ENCODE assay signal across 8 cellular contexts in the genomic region with DNA sequence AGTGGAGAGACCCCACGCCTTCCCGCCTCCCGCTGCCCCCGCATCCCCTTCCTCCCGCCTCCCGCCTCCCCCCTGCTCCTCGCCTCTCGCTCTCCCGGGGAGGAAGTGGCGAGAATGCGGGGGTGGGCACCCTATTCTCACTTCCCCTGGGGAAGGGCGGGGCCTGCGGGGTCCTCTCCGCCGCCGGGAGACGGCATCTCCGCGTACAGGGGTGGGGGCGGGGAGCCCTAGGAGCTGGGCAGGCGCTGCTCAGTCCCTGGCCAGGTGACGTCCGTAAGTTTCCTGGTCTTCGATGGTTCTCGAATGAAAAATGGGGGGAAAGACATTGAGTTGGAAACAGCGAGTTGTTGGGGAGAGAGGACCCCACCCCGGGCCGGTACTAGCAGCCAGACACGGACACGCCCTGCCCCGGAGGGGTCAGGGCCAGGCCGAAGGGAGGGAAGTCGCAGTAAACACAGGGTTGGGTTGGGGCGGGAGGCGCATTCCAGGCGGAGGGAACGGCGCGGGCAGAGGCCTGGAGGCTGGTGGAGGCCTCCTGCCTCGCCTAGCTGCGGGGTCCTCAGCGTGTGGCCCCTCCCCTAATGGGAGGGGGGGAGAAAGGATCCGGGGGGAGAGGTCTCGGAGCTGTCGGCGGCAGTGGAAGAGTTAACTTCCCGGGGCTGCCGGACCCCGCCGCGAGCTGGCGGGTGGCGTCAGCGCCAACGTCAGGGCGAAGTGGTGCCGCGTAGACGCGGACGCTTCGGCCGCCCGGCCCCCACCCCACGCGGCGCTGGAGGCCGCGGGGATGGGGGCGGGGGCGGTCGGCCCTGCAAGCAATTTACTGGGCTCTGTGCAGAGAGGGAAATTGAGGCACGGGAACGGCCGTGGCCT.
A peak's percentile ranks its signal among the peaks of the same experiment; 100 is the strongest.
DNase-seq lines count a peak whose midpoint lies in the region; ATAC-seq and TF ChIP-seq lines count a peak whose summit lies in the region.

No MANE protein-coding gene starts in this region.

- DNase-seq in GDM1 (lab: John Stamatoyannopoulos, UW) = peak; percentile 91
- DNase-seq in NOMO-1 treated with DMSO at 0.1 percent for 48 hours (lab: John Stamatoyannopoulos, UW; ENCODE audit: unreplicated experiment) = peak; percentile 93
- DNase-seq in activated T-cell treated with anti-CD3 and anti-CD28 coated beads for 48 hours (ENCODE audit: low read depth) = peak; percentile 91
- peak in 1 of 2 experiments; percentile 74 for DNase-seq in erythroblast (lab: John Stamatoyannopoulos, UW)
- DNase-seq in stimulated activated CD8-positive, alpha-beta memory T cell treated with anti-CD3 and anti-CD28 coated beads, Interleukin-7, amount 100 ng/mL, for 4 hours (ENCODE audit: low read depth in 2 of 2) = peak; percentile 75 to 87

- H3K9me3 ChIP-seq in mucosa of rectum (ENCODE audit: control insufficient read depth in 2 of 2, low read length in 2 of 2) = no peaks in the 10 kb centered on the region

- H3K27me3 ChIP-seq in mucosa of rectum (ENCODE audit: control insufficient read depth in 2 of 2, insufficient read depth in 2 of 2, low read length in 2 of 2) = no peaks in the 10 kb centered on the region

- H3K4me1 ChIP-seq in mucosa of rectum (ENCODE audit: control insufficient read depth in 2 of 2, insufficient read depth in 2 of 2, low read length in 2 of 2) = peaks cover 18 to 28% of the 10 kb centered on the region in 2 donors

- peak overlapping the region; percentile 88 to 94 for H3K9ac ChIP-seq in mucosa of rectum (ENCODE audit: low read depth in 1 of 2, low read length in 2 of 2)

- TF ChIP-seq POLR2A in erythroblast (IDR thresholded peaks at IDR 0.05; ENCODE audit: low read length) = peak; percentile 55

- no peaks in the 10 kb centered on the region for H3K36me3 ChIP-seq in mucosa of rectum (ENCODE audit: control insufficient read depth in 2 of 2, insufficient read depth in 2 of 2, low read length in 2 of 2)

- peak overlapping the region; percentile 95 to 98 for H3K27ac ChIP-seq in mucosa of rectum (ENCODE audit: low read depth in 2 of 2, low read length in 2 of 2)

- ATAC-seq in HG02571 (IDR thresholded peaks at IDR 0.05; ENCODE audit: unreplicated experiment) (peak; percentile 52), GM18870 (IDR thresholded peaks at IDR 0.05; ENCODE audit: unreplicated experiment) (no peak)

- peak overlapping the region; percentile 71 to 85 for H3K4me3 ChIP-seq in mucosa of rectum (ENCODE audit: low read length in 2 of 2)
